Comparison of ENCODE assay signal across 13 cellular contexts in the genomic region with DNA sequence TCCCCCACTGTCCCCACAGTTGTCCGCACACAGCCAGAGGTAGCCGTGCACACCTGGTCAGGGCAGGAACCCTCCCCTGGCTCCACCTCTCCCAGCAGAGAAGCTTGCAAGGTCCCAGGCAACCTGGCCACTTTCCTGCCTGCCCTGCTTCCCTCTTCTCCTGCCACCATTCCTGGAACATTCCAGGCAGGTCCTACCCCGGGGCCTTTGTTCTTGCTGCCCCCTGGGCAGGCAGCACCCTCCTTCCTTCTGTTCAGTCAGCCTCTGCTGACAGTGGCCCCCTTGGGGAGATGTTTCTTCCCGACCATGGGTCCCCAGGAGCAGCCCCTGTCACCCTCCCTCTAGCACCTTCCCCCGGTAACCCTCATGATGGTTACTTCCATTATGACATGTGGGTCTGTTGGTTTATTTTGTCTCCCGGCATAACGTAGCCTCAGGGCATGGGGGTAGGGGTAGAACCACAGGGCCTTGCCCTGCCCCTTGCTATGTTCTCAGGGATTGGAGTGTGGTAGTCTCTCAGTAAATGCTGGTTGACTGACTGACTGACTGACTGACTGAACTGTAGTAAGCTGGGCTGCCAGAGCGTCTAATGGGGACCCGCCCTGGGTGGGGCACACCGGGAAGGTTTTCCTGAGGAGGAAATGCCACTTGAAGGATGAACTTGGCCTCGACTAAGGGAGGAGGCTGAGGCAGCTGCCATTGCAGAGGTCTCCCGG. TPM values are rescaled to one million over a fixed set of nuclear protein-coding genes. Genes with fewer than 3 reads are reported as not detected.
DNase-seq lines count a peak whose midpoint lies in the region; ATAC-seq and TF ChIP-seq lines count a peak whose summit lies in the region.
"Had no signal": no experiment of that assay in that cellular context is flagged by ENCODE, and none has a peak within 500 bp of the region (broad histone marks: within the 10 kb centered on the region; RNA-seq: fewer than 3 reads in every experiment).

No MANE protein-coding gene starts in this region.

- no peak overlapping the region for H4K5ac ChIP-seq in mesendoderm (ENCODE audit: low read length)

- H3K18ac ChIP-seq in mesendoderm (ENCODE audit: low read length), result no peak overlapping the region

- H3K27me3 Mint-ChIP-seq in activated naive CD8-positive, alpha-beta T cell treated with anti-CD3 and anti-CD28 coated beads, Interleukin-2, amount 10 ng/mL, durations not matched to agents 7 days and 5 days, result no peaks in the 10 kb centered on the region
- no peaks in the 10 kb centered on the region for H3K27me3 Mint-ChIP-seq in activated naive CD8-positive, alpha-beta T cell treated with anti-CD3 and anti-CD28 coated beads, Interleukin-2, amount 50 U/mL, for 24 hours
- no peaks in the 10 kb centered on the region for H3K27me3 Mint-ChIP-seq in activated T-helper 17 cell treated with anti-CD3 and anti-CD28 coated beads, Interleukin-2, amount 50 U/mL, for 72 hours
- no peaks in the 10 kb centered on the region for H3K27me3 Mint-ChIP-seq in naive thymus-derived CD4-positive, alpha-beta T cell

- peak overlapping the region; percentile 5 for H3K56ac ChIP-seq in mesendoderm (ENCODE audit: low read length)

- no peak overlapping the region for H2BK5ac ChIP-seq in mesendoderm (ENCODE audit: low read length)

- ATAC-seq in activated naive CD8-positive, alpha-beta T cell treated with anti-CD3 and anti-CD28 coated beads, Interleukin-2, amount 10 ng/mL, durations not matched to agents 7 days and 5 days (ENCODE audit: low read depth), result no peak
- no peak for ATAC-seq in activated naive CD8-positive, alpha-beta T cell treated with anti-CD3 and anti-CD28 coated beads, Interleukin-2, amount 50 U/mL, for 24 hours
- no peak for ATAC-seq in activated T-helper 17 cell treated with anti-CD3 and anti-CD28 coated beads, Interleukin-2, amount 50 U/mL, for 72 hours (replicated peaks)
- ATAC-seq in upper lobe of left lung (ENCODE audit: low FRiP score in 2 of 2) (no peak), sciatic nerve (no peak)
- no peak for ATAC-seq in naive thymus-derived CD4-positive, alpha-beta T cell
- ATAC-seq: gastrocnemius medialis had no signal

- no peaks in the 10 kb centered on the region for H3K27me3 ChIP-seq in mesendoderm (ENCODE audit: insufficient read depth, low read length, poor library complexity)
- no peaks in the 10 kb centered on the region for H3K27me3 ChIP-seq in upper lobe of left lung
- no peaks in the 10 kb centered on the region for H3K27me3 ChIP-seq in naive thymus-derived CD4-positive, alpha-beta T cell (ENCODE audit: control insufficient read depth in 2 of 2, insufficient read depth in 2 of 2, low read length in 2 of 2)
- H3K27me3 ChIP-seq: brain microvascular endothelial cell, gastrocnemius medialis had no signal

- CTCF ChIA-PET in naive thymus-derived CD4-positive, alpha-beta T cell (lab: Charles Lee), result no interaction called here

- DNase-seq in activated naive CD8-positive, alpha-beta T cell treated with anti-CD3 and anti-CD28 coated beads, Interleukin-2, amount 10 ng/mL, durations not matched to agents 7 days and 5 days, result no peak
- no peak for DNase-seq in activated naive CD8-positive, alpha-beta T cell treated with anti-CD3 and anti-CD28 coated beads, Interleukin-2, amount 50 U/mL, for 24 hours
- DNase-seq in mesendoderm (no peak), upper lobe of left lung (peak in 1 of 2 donors; percentile 45), sciatic nerve (ENCODE audit: low spot score) (no peak), SW 1271 (lab: John Stamatoyannopoulos, UW) (no peak)
- DNase-seq in naive thymus-derived CD4-positive, alpha-beta T cell, result no peak
- DNase-seq: ACHN, brain microvascular endothelial cell, gastrocnemius medialis, NCI-H1105, NCI-H226 had no signal

- H3K9me3 Mint-ChIP-seq in activated naive CD8-positive, alpha-beta T cell treated with anti-CD3 and anti-CD28 coated beads, Interleukin-2, amount 10 ng/mL, durations not matched to agents 7 days and 5 days, result no peaks in the 10 kb centered on the region
- no peaks in the 10 kb centered on the region for H3K9me3 Mint-ChIP-seq in activated naive CD8-positive, alpha-beta T cell treated with anti-CD3 and anti-CD28 coated beads, Interleukin-2, amount 50 U/mL, for 24 hours
- no peaks in the 10 kb centered on the region for H3K9me3 Mint-ChIP-seq in activated T-helper 17 cell treated with anti-CD3 and anti-CD28 coated beads, Interleukin-2, amount 50 U/mL, for 72 hours
- H3K9me3 Mint-ChIP-seq in naive thymus-derived CD4-positive, alpha-beta T cell, result no peaks in the 10 kb centered on the region

- H3K27ac ChIP-seq in mesendoderm (ENCODE audit: low read depth, low read length) (no peak overlapping the region), upper lobe of left lung (peak overlapping the region; percentile 68 to 94 (median 80))
- H3K27ac ChIP-seq in naive thymus-derived CD4-positive, alpha-beta T cell (ENCODE audit: low read depth, low read length), result no peak overlapping the region
- H3K27ac ChIP-seq: brain microvascular endothelial cell, gastrocnemius medialis had no signal

- no peak for TF ChIP-seq POLR2A in upper lobe of left lung (IDR thresholded peaks at IDR 0.05)

- peak overlapping the region; percentile 31 for H3K23ac ChIP-seq in mesendoderm (ENCODE audit: low read length)

- TF ChIP-seq CTCF in upper lobe of left lung (IDR thresholded peaks at IDR 0.05), result no peak

- H3K9me3 ChIP-seq in upper lobe of left lung, result no peaks in the 10 kb centered on the region
- H3K9me3 ChIP-seq in naive thymus-derived CD4-positive, alpha-beta T cell (ENCODE audit: control insufficient read depth in 2 of 3, low read length in 3 of 3), result no peaks in the 10 kb centered on the region
- H3K9me3 ChIP-seq: gastrocnemius medialis had no signal

- H3K4me1 Mint-ChIP-seq in activated naive CD8-positive, alpha-beta T cell treated with anti-CD3 and anti-CD28 coated beads, Interleukin-2, amount 10 ng/mL, durations not matched to agents 7 days and 5 days, result peaks cover 6% of the 10 kb centered on the region
- peaks cover 13% of the 10 kb centered on the region for H3K4me1 Mint-ChIP-seq in activated naive CD8-positive, alpha-beta T cell treated with anti-CD3 and anti-CD28 coated beads, Interleukin-2, amount 50 U/mL, for 24 hours
- peaks cover 22% of the 10 kb centered on the region for H3K4me1 Mint-ChIP-seq in activated T-helper 17 cell treated with anti-CD3 and anti-CD28 coated beads, Interleukin-2, amount 50 U/mL, for 72 hours
- H3K4me1 Mint-ChIP-seq in naive thymus-derived CD4-positive, alpha-beta T cell, result peaks cover 10 to 43% (median 38%) of the 10 kb centered on the region in 7 donors

- H3K4me3 ChIP-seq in mesendoderm (ENCODE audit: low read length) (no peak overlapping the region), upper lobe of left lung (peak overlapping the region in 3 of 4 donors; percentile 23 to 47 (median 33))
- H3K4me3 ChIP-seq in naive thymus-derived CD4-positive, alpha-beta T cell (ENCODE audit: low read length), result no peak overlapping the region
- H3K4me3 ChIP-seq: gastrocnemius medialis had no signal

- no peak for TF ChIP-seq EP300 in upper lobe of left lung (IDR thresholded peaks at IDR 0.05)

- peak overlapping the region; percentile 13 for H3K27ac Mint-ChIP-seq in activated naive CD8-positive, alpha-beta T cell treated with anti-CD3 and anti-CD28 coated beads, Interleukin-2, amount 10 ng/mL, durations not matched to agents 7 days and 5 days
- no peak overlapping the region for H3K27ac Mint-ChIP-seq in activated naive CD8-positive, alpha-beta T cell treated with anti-CD3 and anti-CD28 coated beads, Interleukin-2, amount 50 U/mL, for 24 hours
- peak overlapping the region; percentile 83 for H3K27ac Mint-ChIP-seq in activated T-helper 17 cell treated with anti-CD3 and anti-CD28 coated beads, Interleukin-2, amount 50 U/mL, for 72 hours
- peak overlapping the region in 1 of 9 donors; percentile 31 for H3K27ac Mint-ChIP-seq in naive thymus-derived CD4-positive, alpha-beta T cell

- peaks cover 30% of the 10 kb centered on the region for H3K79me1 ChIP-seq in mesendoderm (ENCODE audit: low read length)

- no peak overlapping the region for H3K4ac ChIP-seq in mesendoderm (ENCODE audit: low read depth, low read length)

- intact Hi-C loops in naive thymus-derived CD4-positive, alpha-beta T cell (cut with micrococcal nuclease), result no loop called here
- intact Hi-C loops in sciatic nerve (cut with DNase I), result no loop called here

- peaks cover 57% of the 10 kb centered on the region for H3K79me2 ChIP-seq in mesendoderm (ENCODE audit: control insufficient read depth, insufficient read depth, low read length)

- no peaks in the 10 kb centered on the region for H3K36me3 Mint-ChIP-seq in activated naive CD8-positive, alpha-beta T cell treated with anti-CD3 and anti-CD28 coated beads, Interleukin-2, amount 10 ng/mL, durations not matched to agents 7 days and 5 days
- no peaks in the 10 kb centered on the region for H3K36me3 Mint-ChIP-seq in activated naive CD8-positive, alpha-beta T cell treated with anti-CD3 and anti-CD28 coated beads, Interleukin-2, amount 50 U/mL, for 24 hours (ENCODE audit: low read depth)
- no peaks in the 10 kb centered on the region for H3K36me3 Mint-ChIP-seq in activated T-helper 17 cell treated with anti-CD3 and anti-CD28 coated beads, Interleukin-2, amount 50 U/mL, for 72 hours (ENCODE audit: low read depth)
- H3K36me3 Mint-ChIP-seq in naive thymus-derived CD4-positive, alpha-beta T cell, result peaks cover 0 to 9% (median 0%) of the 10 kb centered on the region in 5 donors

- H4K8ac ChIP-seq in mesendoderm (ENCODE audit: low read depth, low read length), result no peak overlapping the region

- no peak overlapping the region for H3K9ac ChIP-seq in mesendoderm (ENCODE audit: low read length)

- POLR2A ChIA-PET in activated naive CD8-positive, alpha-beta T cell treated with anti-CD3 and anti-CD28 coated beads, Interleukin-2, amount 10 ng/mL, durations not matched to agents 7 days and 5 days (lab: Charles Lee), result no interaction called here
- POLR2A ChIA-PET in naive thymus-derived CD4-positive, alpha-beta T cell (lab: Charles Lee), result no interaction called here

- H2BK120ac ChIP-seq in mesendoderm (ENCODE audit: low read depth, low read length), result no peak overlapping the region

- H3K4me3 Mint-ChIP-seq in activated naive CD8-positive, alpha-beta T cell treated with anti-CD3 and anti-CD28 coated beads, Interleukin-2, amount 10 ng/mL, durations not matched to agents 7 days and 5 days, result no peak overlapping the region
- H3K4me3 Mint-ChIP-seq in activated naive CD8-positive, alpha-beta T cell treated with anti-CD3 and anti-CD28 coated beads, Interleukin-2, amount 50 U/mL, for 24 hours, result no peak overlapping the region
- H3K4me3 Mint-ChIP-seq in activated T-helper 17 cell treated with anti-CD3 and anti-CD28 coated beads, Interleukin-2, amount 50 U/mL, for 72 hours, result no peak overlapping the region
- H3K4me3 Mint-ChIP-seq in naive thymus-derived CD4-positive, alpha-beta T cell, result peak overlapping the region in 1 of 10 donors; percentile 20

- H3K36me3 ChIP-seq in mesendoderm (ENCODE audit: control insufficient read depth, insufficient read depth, low read length) (no peaks in the 10 kb centered on the region), upper lobe of left lung (no peaks in the 10 kb centered on the region)
- H3K36me3 ChIP-seq in naive thymus-derived CD4-positive, alpha-beta T cell (ENCODE audit: control insufficient read depth in 2 of 3, insufficient read depth in 3 of 3, low read length in 3 of 3), result no peaks in the 10 kb centered on the region
- H3K36me3 ChIP-seq: brain microvascular endothelial cell, gastrocnemius medialis had no signal

- WGBS in mesendoderm (ENCODE audit: extremely low coverage, insufficient coverage, low lambda C conversion rate), result no CpG with 5 or more reads among the region's 12 CpGs
- 56 to 64% methylated on average over 9 to 12 of the region's 12 CpGs for WGBS in upper lobe of left lung, 2 donors

- no peak overlapping the region for H2BK15ac ChIP-seq in mesendoderm (replicated peaks; ENCODE audit: low read depth)

- no peak overlapping the region for H2AK5ac ChIP-seq in mesendoderm (ENCODE audit: low read length)

- H3K4me1 ChIP-seq in mesendoderm (ENCODE audit: control insufficient read depth, low read depth, low read length) (peaks cover 29% of the 10 kb centered on the region), upper lobe of left lung (peaks cover 64 to 73% (median 65%) of the 10 kb centered on the region in 4 donors)
- H3K4me1 ChIP-seq in naive thymus-derived CD4-positive, alpha-beta T cell (ENCODE audit: control insufficient read depth in 2 of 2, insufficient read depth in 2 of 2, low read length in 2 of 2), result no peaks in the 10 kb centered on the region

- no peak overlapping the region for H3K4me2 ChIP-seq in mesendoderm (ENCODE audit: low read length)

RNA-seq across cellular contexts. Expression of gene PAK4, which starts 10.8 kb away (rescaled TPM):
- 10 to 100 TPM; 16.1 to 17.1 TPM for total RNA-seq in activated naive CD8-positive, alpha-beta T cell treated with anti-CD3 and anti-CD28 coated beads, Interleukin-2, amount 10 ng/mL, durations not matched to agents 7 days and 5 days
- 10 to 100 TPM; 17.8 to 18.4 TPM for total RNA-seq in activated T-helper 17 cell treated with anti-CD3 and anti-CD28 coated beads, Interleukin-2, amount 50 U/mL, for 72 hours
- polyA plus RNA-seq in mesendoderm (2013, experiment 1 of 2), result 56.1 TPM
- 52.0 TPM for polyA plus RNA-seq in mesendoderm (2013, experiment 2 of 2)
- 10 to 100 TPM; 23.4 to 88.2 (median 54.4) TPM for total RNA-seq in upper lobe of left lung
- 10 to 100 TPM in 4 of 5 experiments, 1 to 10 TPM in 1; 9.3 to 17.5 (median 12.7) TPM for total RNA-seq in naive thymus-derived CD4-positive, alpha-beta T cell
- 1 to 10 TPM; 1.0 to 1.9 TPM for polyA plus RNA-seq in naive thymus-derived CD4-positive, alpha-beta T cell
- 43.5 TPM for total RNA-seq in sciatic nerve

RNA-seq across cellular contexts. Expression of gene ACP7, which starts 52.2 kb away (rescaled TPM):
- not detected for total RNA-seq in activated naive CD8-positive, alpha-beta T cell treated with anti-CD3 and anti-CD28 coated beads, Interleukin-2, amount 10 ng/mL, durations not matched to agents 7 days and 5 days
- total RNA-seq in activated T-helper 17 cell treated with anti-CD3 and anti-CD28 coated beads, Interleukin-2, amount 50 U/mL, for 72 hours, result not detected
- 0.03 TPM for polyA plus RNA-seq in mesendoderm (2013, experiment 1 of 2)
- 0.03 TPM for polyA plus RNA-seq in mesendoderm (2013, experiment 2 of 2)
- not detected for total RNA-seq in upper lobe of left lung
- total RNA-seq in naive thymus-derived CD4-positive, alpha-beta T cell, result not detected
- not detected for polyA plus RNA-seq in naive thymus-derived CD4-positive, alpha-beta T cell
- 1.6 TPM for total RNA-seq in sciatic nerve
- total RNA-seq: gastrocnemius medialis had no signal

Comparison
In these comparisons a context has a peak if more than half of its experiments do, and no peak if none do; other contexts are left out.
1. H3K27ac ChIP-seq: peak in upper lobe of left lung (4 of 4); none in mesendoderm (single experiment) and naive thymus-derived CD4-positive, alpha-beta T cell (single experiment).
2. H3K4me3 ChIP-seq: peak in upper lobe of left lung (3 of 4); none in mesendoderm (single experiment) and naive thymus-derived CD4-positive, alpha-beta T cell (single experiment).